In genomic region chr1:230681599-230681998, GRCh38 we compare ENCODE assay signal across 8 cellular contexts. TPM values are rescaled to one million over a fixed set of nuclear protein-coding genes. Genes with fewer than 3 reads are reported as not detected.
DNase-seq lines count a peak whose midpoint lies in the region; ATAC-seq and TF ChIP-seq lines count a peak whose summit lies in the region.

No MANE protein-coding gene starts in this region.

- TF ChIP-seq CTCF in activated CD8-positive, alpha-beta T cell treated with anti-CD3 and anti-CD28 coated beads for 36 hours (IDR thresholded peaks at IDR 0.05), result no peak
- no peak for TF ChIP-seq CTCF in GM20000 (IDR thresholded peaks at IDR 0.05; ENCODE audit: extremely low read depth, missing control alignments)
- TF ChIP-seq CTCF in lower leg skin (IDR thresholded peaks at IDR 0.05), result no peak

- CTCF ChIA-PET in activated CD8-positive, alpha-beta T cell treated with anti-CD3 and anti-CD28 coated beads for 36 hours (lab: Charles Lee), result no interaction called here
- CTCF ChIA-PET in activated CD8-positive, alpha-beta T cell treated with anti-CD3 and anti-CD28 coated beads, Interleukin-2, amount 10 ng/mL, durations not matched to agents 7 days and 5 days (lab: Charles Lee), result interaction anchor here (0.9 kb wide), 1 partner anchor 39 kb away, joined by 3 read pairs; the partner anchor contains the start of gene COG2

- H3K9me3 Mint-ChIP-seq in activated CD8-positive, alpha-beta T cell treated with anti-CD3 and anti-CD28 coated beads for 36 hours, result no peaks in the 10 kb centered on the region
- H3K9me3 Mint-ChIP-seq in activated CD8-positive, alpha-beta T cell treated with anti-CD3 and anti-CD28 coated beads, Interleukin-2, amount 10 ng/mL, durations not matched to agents 7 days and 5 days (ENCODE audit: insufficient read depth), result no peaks in the 10 kb centered on the region

- intact Hi-C loops in activated CD8-positive, alpha-beta T cell treated with anti-CD3 and anti-CD28 coated beads for 36 hours (cut with micrococcal nuclease), result no loop called here
- intact Hi-C loops in lower leg skin (cut with DNase I; ENCODE audit: low total_unique reads), result no loop called here

- peak; percentile 72 for ATAC-seq in activated CD8-positive, alpha-beta T cell treated with anti-CD3 and anti-CD28 coated beads for 36 hours
- ATAC-seq in activated CD8-positive, alpha-beta T cell treated with anti-CD3 and anti-CD28 coated beads, Interleukin-2, amount 10 ng/mL, durations not matched to agents 7 days and 5 days, result no peak

- peak; percentile 7 for DNase-seq in activated CD8-positive, alpha-beta T cell treated with anti-CD3 and anti-CD28 coated beads for 36 hours
- no peak for DNase-seq in activated CD8-positive, alpha-beta T cell treated with anti-CD3 and anti-CD28 coated beads, Interleukin-2, amount 10 ng/mL, durations not matched to agents 7 days and 5 days
- DNase-seq in NCI-H69 (lab: John Stamatoyannopoulos, UW) (peak; percentile 92), fibroblast of gingiva (ENCODE audit: low read depth) (peak; percentile 76), stromal cell of bone marrow (ENCODE audit: low read depth) (peak; percentile 44), cortex of kidney (lab: John Stamatoyannopoulos, UW) (no peak), GM20000 (ENCODE audit: low spot score) (no peak), lower leg skin (ENCODE audit: low spot score in 2 of 2) (no peak)

- H3K36me3 Mint-ChIP-seq in activated CD8-positive, alpha-beta T cell treated with anti-CD3 and anti-CD28 coated beads for 36 hours (ENCODE audit: low read depth), result peaks cover 19% of the 10 kb centered on the region
- H3K36me3 Mint-ChIP-seq in activated CD8-positive, alpha-beta T cell treated with anti-CD3 and anti-CD28 coated beads, Interleukin-2, amount 10 ng/mL, durations not matched to agents 7 days and 5 days (ENCODE audit: low read depth), result peaks cover 38% of the 10 kb centered on the region

- peak overlapping the region; percentile 46 for H3K27ac Mint-ChIP-seq in activated CD8-positive, alpha-beta T cell treated with anti-CD3 and anti-CD28 coated beads for 36 hours
- H3K27ac Mint-ChIP-seq in activated CD8-positive, alpha-beta T cell treated with anti-CD3 and anti-CD28 coated beads, Interleukin-2, amount 10 ng/mL, durations not matched to agents 7 days and 5 days, result no peak overlapping the region

- H3K27me3 Mint-ChIP-seq in activated CD8-positive, alpha-beta T cell treated with anti-CD3 and anti-CD28 coated beads for 36 hours, result no peaks in the 10 kb centered on the region
- no peaks in the 10 kb centered on the region for H3K27me3 Mint-ChIP-seq in activated CD8-positive, alpha-beta T cell treated with anti-CD3 and anti-CD28 coated beads, Interleukin-2, amount 10 ng/mL, durations not matched to agents 7 days and 5 days (ENCODE audit: low read depth)

- no peak for TF ChIP-seq POLR2A in lower leg skin (IDR thresholded peaks at IDR 0.05)

- no peak overlapping the region for H3K4me3 Mint-ChIP-seq in activated CD8-positive, alpha-beta T cell treated with anti-CD3 and anti-CD28 coated beads for 36 hours
- no peak overlapping the region for H3K4me3 Mint-ChIP-seq in activated CD8-positive, alpha-beta T cell treated with anti-CD3 and anti-CD28 coated beads, Interleukin-2, amount 10 ng/mL, durations not matched to agents 7 days and 5 days

- 23 to 34% methylated on average over 2 of the region's 2 CpGs for WGBS in lower leg skin, 2 donors

- H3K4me1 Mint-ChIP-seq in activated CD8-positive, alpha-beta T cell treated with anti-CD3 and anti-CD28 coated beads for 36 hours (ENCODE audit: low read depth), result peaks cover 3% of the 10 kb centered on the region
- peaks cover 9% of the 10 kb centered on the region for H3K4me1 Mint-ChIP-seq in activated CD8-positive, alpha-beta T cell treated with anti-CD3 and anti-CD28 coated beads, Interleukin-2, amount 10 ng/mL, durations not matched to agents 7 days and 5 days (ENCODE audit: low read depth)

- POLR2A ChIA-PET in activated CD8-positive, alpha-beta T cell treated with anti-CD3 and anti-CD28 coated beads for 36 hours (lab: Charles Lee), result no interaction called here
- POLR2A ChIA-PET in activated CD8-positive, alpha-beta T cell treated with anti-CD3 and anti-CD28 coated beads, Interleukin-2, amount 10 ng/mL, durations not matched to agents 7 days and 5 days (lab: Charles Lee), result interaction anchor here (0.9 kb wide), 1 partner anchor 39 kb away, joined by 3 read pairs; no protein-coding TSS in a partner anchor

- no peak overlapping the region for H3K4me3 ChIP-seq in lower leg skin (ENCODE audit: low read depth, poor library complexity, severe bottlenecking)

RNA-seq across cellular contexts. Expression of gene AGT, which starts 32.3 kb away (rescaled TPM):
- not detected for total RNA-seq in activated CD8-positive, alpha-beta T cell treated with anti-CD3 and anti-CD28 coated beads for 36 hours
- total RNA-seq in activated CD8-positive, alpha-beta T cell treated with anti-CD3 and anti-CD28 coated beads, Interleukin-2, amount 10 ng/mL, durations not matched to agents 7 days and 5 days, result not detected
- total RNA-seq in lower leg skin, result 1 to 10 TPM in 2 of 4 donors, under 1 TPM in 2; 0.20 to 5.8 (median 1.4) TPM

RNA-seq across cellular contexts. Expression of gene COG2, which starts 39.3 kb away (rescaled TPM):
- total RNA-seq in activated CD8-positive, alpha-beta T cell treated with anti-CD3 and anti-CD28 coated beads for 36 hours, result 10 to 100 TPM; 26.1 to 27.6 TPM
- 10 to 100 TPM; 29.9 to 31.2 TPM for total RNA-seq in activated CD8-positive, alpha-beta T cell treated with anti-CD3 and anti-CD28 coated beads, Interleukin-2, amount 10 ng/mL, durations not matched to agents 7 days and 5 days
- total RNA-seq in lower leg skin, result 10 to 100 TPM; 16.9 to 25.4 (median 23.1) TPM

Comparison
In these comparisons a context has a peak if more than half of its experiments do, and no peak if none do; other contexts are left out.
1. DNase-seq: peak in activated CD8-positive, alpha-beta T cell treated with anti-CD3 and anti-CD28 coated beads for 36 hours (single experiment), NCI-H69 (single experiment), fibroblast of gingiva (single experiment) and stromal cell of bone marrow (single experiment); none in activated CD8-positive, alpha-beta T cell treated with anti-CD3 and anti-CD28 coated beads, Interleukin-2, amount 10 ng/mL, durations not matched to agents 7 days and 5 days (single experiment), cortex of kidney (single experiment), GM20000 (single experiment) and lower leg skin (0 of 2).